In the genomic region with DNA sequence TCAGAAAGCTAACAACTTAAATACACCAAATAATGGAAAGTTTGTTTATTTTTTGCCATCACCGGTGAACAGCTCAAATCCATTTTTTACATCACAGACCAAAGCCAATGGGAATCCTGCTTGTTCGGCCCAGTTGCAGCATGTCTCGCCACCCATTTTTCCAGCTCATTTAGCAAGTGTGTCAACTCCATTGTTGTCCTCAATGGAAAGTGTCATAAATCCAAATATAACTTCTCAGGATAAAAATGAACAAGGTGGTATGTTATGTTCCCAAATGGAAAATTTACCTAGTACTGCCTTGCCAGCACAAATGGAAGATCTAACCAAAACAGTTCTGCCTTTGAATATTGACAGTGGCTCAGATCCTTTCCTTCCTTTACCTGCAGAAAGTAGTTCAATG, we compare ENCODE assay signal across 32 cellular contexts.
"Had no signal": no experiment of that assay in that cellular context is flagged by ENCODE, and none has a peak within 500 bp of the region (broad histone marks: within the 10 kb centered on the region; RNA-seq: fewer than 3 reads in every experiment).

No MANE protein-coding gene starts in this region.

- H3K27me3 ChIP-seq: ascending aorta, breast epithelium, cardiac muscle cell, esophagus squamous epithelium had no signal

- H3K4me3 Mint-ChIP-seq: activated CD4-positive, alpha-beta T cell treated with anti-CD3 and anti-CD28 coated beads, Interleukin-2, amount 10 ng/mL, durations not matched to agents 7 days and 5 days; activated CD8-positive, alpha-beta T cell treated with anti-CD3 and anti-CD28 coated beads for 36 hours; activated naive CD4-positive, alpha-beta T cell treated with anti-CD3 and anti-CD28 coated beads for 36 hours; activated naive CD4-positive, alpha-beta T cell treated with anti-CD3 and anti-CD28 coated beads, Interleukin-2, amount 50 U/mL, for 24 hours; activated naive CD8-positive, alpha-beta T cell treated with anti-CD3 and anti-CD28 coated beads, Interleukin-2, amount 10 ng/mL, durations not matched to agents 7 days and 5 days; activated T-cell treated with anti-CD3 and anti-CD28 coated beads, Interleukin-2, amount 50 U/mL, for 4 hours; brain; effector memory CD8-positive, alpha-beta T cell; T-helper 1 cell treated with Interleukin-12 subunit alpha and Interleukin-12 subunit beta and Interleukin-4 antibody, amounts not matched to agents 30 μg/mL and 1 μg/mL, for 36 hours; T-helper 2 cell treated with Interferon-gamma antibody and Interleukin-4, amounts not matched to agents 5 μg/mL and 100 μg/mL, for 36 hours had no signal

- H3K27ac ChIP-seq: ascending aorta, breast epithelium, cardiac muscle cell, epithelial cell of prostate, esophagus squamous epithelium had no signal

- H3K4me3 ChIP-seq: ascending aorta, breast epithelium, cardiac muscle cell, esophagus squamous epithelium had no signal

- H3K27me3 Mint-ChIP-seq: activated CD4-positive, alpha-beta T cell treated with anti-CD3 and anti-CD28 coated beads, Interleukin-2, amount 10 ng/mL, durations not matched to agents 7 days and 5 days; activated CD8-positive, alpha-beta T cell treated with anti-CD3 and anti-CD28 coated beads for 36 hours; activated naive CD4-positive, alpha-beta T cell treated with anti-CD3 and anti-CD28 coated beads, Interleukin-2, amount 50 U/mL, for 24 hours; activated naive CD8-positive, alpha-beta T cell treated with anti-CD3 and anti-CD28 coated beads, Interleukin-2, amount 10 ng/mL, durations not matched to agents 7 days and 5 days; brain; effector memory CD8-positive, alpha-beta T cell had no signal

- H3K4me1 ChIP-seq: ascending aorta, breast epithelium, esophagus squamous epithelium had no signal

- H3K27ac Mint-ChIP-seq: activated CD4-positive, alpha-beta T cell treated with anti-CD3 and anti-CD28 coated beads, Interleukin-2, amount 10 ng/mL, durations not matched to agents 7 days and 5 days; activated CD8-positive, alpha-beta T cell treated with anti-CD3 and anti-CD28 coated beads for 36 hours; activated naive CD4-positive, alpha-beta T cell treated with anti-CD3 and anti-CD28 coated beads for 36 hours; activated naive CD4-positive, alpha-beta T cell treated with anti-CD3 and anti-CD28 coated beads, Interleukin-2, amount 50 U/mL, for 24 hours; activated naive CD8-positive, alpha-beta T cell treated with anti-CD3 and anti-CD28 coated beads, Interleukin-2, amount 10 ng/mL, durations not matched to agents 7 days and 5 days; activated T-helper 2 cell treated with anti-CD3 and anti-CD28 coated beads, Interferon-gamma antibody, Interleukin-2, Interleukin-4, amounts not matched to agents 10 μg/mL and 5 μg/mL and 100 μg/mL, durations not matched to agents 14 hours and 24 hours and 36 hours; brain; effector memory CD8-positive, alpha-beta T cell; T-helper 1 cell treated with Interleukin-12 subunit alpha and Interleukin-12 subunit beta and Interleukin-4 antibody, amounts not matched to agents 30 μg/mL and 1 μg/mL, for 36 hours; T-helper 2 cell treated with Interferon-gamma antibody and Interleukin-4, amounts not matched to agents 5 μg/mL and 100 μg/mL, for 36 hours had no signal

- ATAC-seq: activated CD8-positive, alpha-beta T cell treated with anti-CD3 and anti-CD28 coated beads for 36 hours; activated T-cell treated with anti-CD3 and anti-CD28 coated beads, Interleukin-2, amount 50 U/mL, for 4 hours; effector memory CD8-positive, alpha-beta T cell had no signal

- H3K9me3 ChIP-seq: breast epithelium, esophagus squamous epithelium had no signal

- H3K9me3 Mint-ChIP-seq: activated naive CD8-positive, alpha-beta T cell treated with anti-CD3 and anti-CD28 coated beads, Interleukin-2, amount 10 ng/mL, durations not matched to agents 7 days and 5 days; T-helper 1 cell treated with Interleukin-12 subunit alpha and Interleukin-12 subunit beta and Interleukin-4 antibody, amounts not matched to agents 30 μg/mL and 1 μg/mL, for 36 hours had no signal

- H3K4me1 Mint-ChIP-seq: activated naive CD8-positive, alpha-beta T cell treated with anti-CD3 and anti-CD28 coated beads, Interleukin-2, amount 10 ng/mL, durations not matched to agents 7 days and 5 days; brain had no signal

- FAIRE-seq: colon, endometrium, endothelial cell of umbilical vein had no signal

- DNase-seq: activated CD4-positive, alpha-beta T cell treated with anti-CD3 and anti-CD28 coated beads for 1 hour; activated CD4-positive, alpha-beta T cell treated with anti-CD3 and anti-CD28 coated beads for 4 hours; activated CD4-positive, alpha-beta T cell treated with anti-CD3 and anti-CD28 coated beads, Interleukin-2, amount 10 ng/mL, durations not matched to agents 7 days and 5 days; activated CD4-positive, alpha-beta T cell treated with anti-CD3 and anti-CD28 coated beads, Interleukin-2, amount 50 U/mL, for 4 hours; activated CD8-positive, alpha-beta memory T cell treated with anti-CD3 and anti-CD28 coated beads for 24 hours; activated CD8-positive, alpha-beta T cell treated with anti-CD3 and anti-CD28 coated beads for 36 hours; activated effector memory CD4-positive, alpha-beta T cell treated with anti-CD3 and anti-CD28 coated beads, Interleukin-2, amount 50 U/mL, for 16 hours; activated naive CD4-positive, alpha-beta T cell treated with anti-CD3 and anti-CD28 coated beads for 36 hours; activated naive CD8-positive, alpha-beta T cell treated with anti-CD3 and anti-CD28 coated beads, Interleukin-2, amount 10 ng/mL, durations not matched to agents 7 days and 5 days; activated T-cell treated with anti-CD3 and anti-CD28 coated beads, Interleukin-2, amount 50 U/mL, for 4 hours; central memory CD4-positive, alpha-beta T cell; cortex of kidney; dermis blood vessel endothelial cell; effector CD4-positive, alpha-beta T cell; effector memory CD8-positive, alpha-beta T cell; esophagus squamous epithelium; foreskin melanocyte; head of caudate nucleus; hippocampal formation; T1000 had no signal
